In the genomic region with DNA sequence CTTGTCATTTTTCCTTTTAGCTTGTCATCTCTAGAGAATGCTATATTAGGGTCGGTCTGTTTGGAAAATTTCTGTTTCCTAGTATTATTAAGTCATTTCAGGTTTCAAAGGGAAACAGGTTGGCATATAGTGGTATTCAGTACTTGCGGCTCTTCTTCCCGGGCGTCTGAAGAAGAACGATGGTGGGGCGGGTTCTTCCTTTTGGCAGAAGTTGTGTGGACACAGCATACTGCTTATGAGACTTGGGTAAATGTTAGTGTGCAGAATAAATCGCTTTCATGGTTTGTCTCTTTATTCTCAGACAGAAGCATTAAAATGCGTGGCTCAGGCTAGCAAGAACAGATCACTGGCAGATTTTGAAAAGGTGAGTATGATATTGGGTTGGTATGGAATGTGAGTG, we compare ENCODE assay signal across 19 cellular contexts.
"Had no signal": no experiment of that assay in that cellular context is flagged by ENCODE, and none has a peak within 500 bp of the region (broad histone marks: within the 10 kb centered on the region; RNA-seq: fewer than 3 reads in every experiment).

No MANE protein-coding gene starts in this region.

- H3K27me3 Mint-ChIP-seq: effector memory CD8-positive, alpha-beta T cell; stimulated activated naive B cell treated with anti-CD40 and anti-IgM and Interleukin-4, amounts not matched to agents 10 μg/mL and 1 μg/mL and 100 μg/mL, for 72 hours; stimulated activated naive CD8-positive, alpha-beta T cell treated with anti-CD3 and anti-CD28 coated beads, Interleukin-15, Interleukin-2, amounts not matched to agents 100 ng/mL and 50 ng/mL, for 24 hours had no signal

- H3K27ac Mint-ChIP-seq: effector memory CD8-positive, alpha-beta T cell; natural killer cell; stimulated activated naive B cell treated with anti-CD40 and anti-IgM and Interleukin-4, amounts not matched to agents 10 μg/mL and 1 μg/mL and 100 μg/mL, for 72 hours; stimulated activated naive CD8-positive, alpha-beta T cell treated with anti-CD3 and anti-CD28 coated beads, Interleukin-15, Interleukin-2, amounts not matched to agents 100 ng/mL and 50 ng/mL, for 24 hours had no signal

- H3K4me3 Mint-ChIP-seq: effector memory CD8-positive, alpha-beta T cell; immature natural killer cell; natural killer cell; stimulated activated naive B cell treated with anti-CD40 and anti-IgM and Interleukin-4, amounts not matched to agents 10 μg/mL and 1 μg/mL and 100 μg/mL, for 72 hours; stimulated activated naive CD8-positive, alpha-beta T cell treated with anti-CD3 and anti-CD28 coated beads, Interleukin-15, Interleukin-2, amounts not matched to agents 100 ng/mL and 50 ng/mL, for 24 hours had no signal

- H3K4me1 Mint-ChIP-seq: immature natural killer cell had no signal

- ATAC-seq: effector memory CD8-positive, alpha-beta T cell; left ventricle myocardium superior; lower lobe of right lung; natural killer cell; pancreas; right lobe of liver; stimulated activated naive B cell treated with anti-CD40 and anti-IgM and Interleukin-4, amounts not matched to agents 10 μg/mL and 1 μg/mL and 100 μg/mL, for 72 hours had no signal

- DNase-seq: dermis blood vessel endothelial cell; effector memory CD8-positive, alpha-beta T cell; erythroblast; esophagus squamous epithelium; foreskin melanocyte; hypothalamus; immature natural killer cell; left ventricle myocardium superior; lower lobe of right lung; natural killer cell; occipital lobe; pancreas; right lobe of liver; small intestine; stimulated activated CD4-positive, alpha-beta T cell treated with anti-CD3 and anti-CD28 coated beads, Interleukin-15, amount 100 ng/mL, for 24 hours; stimulated activated CD4-positive, alpha-beta T cell treated with anti-CD3 and anti-CD28 coated beads, Interleukin-2, amount 100 ng/mL, for 48 hours; stimulated activated naive B cell treated with anti-CD40 and anti-IgM and Interleukin-4, amounts not matched to agents 10 μg/mL and 1 μg/mL and 100 μg/mL, for 72 hours; upper lobe of left lung had no signal

- H3K9me3 Mint-ChIP-seq: effector memory CD8-positive, alpha-beta T cell; immature natural killer cell; natural killer cell; stimulated activated naive B cell treated with anti-CD40 and anti-IgM and Interleukin-4, amounts not matched to agents 10 μg/mL and 1 μg/mL and 100 μg/mL, for 72 hours; stimulated activated naive CD8-positive, alpha-beta T cell treated with anti-CD3 and anti-CD28 coated beads, Interleukin-15, Interleukin-2, amounts not matched to agents 100 ng/mL and 50 ng/mL, for 24 hours had no signal
